7 cellular contexts compared by ENCODE assay signal in the genomic region with DNA sequence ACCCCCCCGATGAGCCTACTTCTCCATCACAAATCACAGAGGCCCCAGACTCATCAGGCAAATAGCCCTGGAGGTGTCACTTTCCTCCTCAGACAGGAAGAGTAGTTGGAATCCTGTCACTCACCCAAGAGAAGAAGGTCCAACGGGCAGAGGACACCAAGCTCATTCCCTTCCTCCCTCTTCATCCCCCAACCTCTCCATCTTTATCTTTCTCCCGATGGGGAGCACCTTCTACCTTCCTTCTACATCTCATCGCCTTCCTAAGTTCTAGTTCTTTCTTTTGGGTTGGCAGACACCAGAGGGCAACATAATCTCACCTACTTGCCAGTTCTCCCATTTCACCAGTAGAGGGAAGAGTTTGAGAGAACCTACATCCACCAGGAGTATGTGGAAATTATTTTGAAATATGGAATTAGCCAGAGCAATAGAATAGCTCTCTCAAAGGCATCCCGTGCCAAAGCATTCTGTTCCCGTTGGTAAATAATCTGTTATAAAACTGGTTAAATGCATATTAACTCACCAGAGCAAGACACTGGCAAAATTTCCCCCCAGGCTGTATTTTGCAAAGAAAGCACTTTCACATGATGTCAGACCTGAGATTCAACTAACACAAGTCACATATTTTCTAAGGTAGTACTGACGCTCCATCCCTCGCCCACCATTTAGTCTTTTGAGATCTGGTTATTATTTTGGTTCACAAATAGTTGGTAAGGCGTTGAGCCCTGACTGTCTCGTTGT. TPM values are rescaled to one million over a fixed set of nuclear protein-coding genes. Genes with fewer than 3 reads are reported as not detected.
DNase-seq lines count a peak whose midpoint lies in the region; ATAC-seq and TF ChIP-seq lines count a peak whose summit lies in the region.

No MANE protein-coding gene starts in this region.

- no peaks in the 10 kb centered on the region for H3K9me3 ChIP-seq in OCI-LY1 (ENCODE audit: low read length)
- no peaks in the 10 kb centered on the region for H3K9me3 ChIP-seq in liver (ENCODE audit: control insufficient read depth in 4 of 4, low read length in 3 of 4)
- H3K9me3 ChIP-seq in vagina, result no peaks in the 10 kb centered on the region

- TF ChIP-seq CTCF in OCI-LY1 (IDR thresholded peaks at IDR 0.05; ENCODE audit: low read length) (peak; percentile 99), liver (IDR thresholded peaks at IDR 0.05; ENCODE audit: low read depth, low read length, missing input control) (peak; percentile 97), vagina (IDR thresholded peaks at IDR 0.05) (peak; percentile 51 to 73 (median 62))

- H3K79me2 ChIP-seq in OCI-LY1 (ENCODE audit: insufficient read depth, low read length), result no peaks in the 10 kb centered on the region

- H3F3A ChIP-seq in OCI-LY1 (ENCODE audit: insufficient read depth, low read length), result no peaks in the 10 kb centered on the region

- no peak overlapping the region for H3K27ac ChIP-seq in OCI-LY1 (ENCODE audit: low read depth, low read length, poor library complexity, severe bottlenecking)
- H3K27ac ChIP-seq in liver (ENCODE audit: low read depth in 1 of 2, low read length in 2 of 2), result no peak overlapping the region
- H3K27ac ChIP-seq in vagina, result no peak overlapping the region

- DNase-seq in EH (ENCODE audit: low read depth) (peak; percentile 70), HT1080 (ENCODE audit: low read depth) (peak; percentile 70), cerebellar cortex (ENCODE audit: low spot score) (peak; percentile 90), vagina (ENCODE audit: extremely low spot score in 2 of 2) (no peak)

- no peak overlapping the region for H3K4me2 ChIP-seq in OCI-LY1 (ENCODE audit: low read length)

- TF ChIP-seq POLR2A in vagina (IDR thresholded peaks at IDR 0.05), result no peak

- H3K4me1 ChIP-seq in OCI-LY1 (ENCODE audit: insufficient read depth, low read length, severe bottlenecking) (no peaks in the 10 kb centered on the region), liver (ENCODE audit: control insufficient read depth in 4 of 4, insufficient read depth in 4 of 4, low read length in 3 of 4) (no peaks in the 10 kb centered on the region), vagina (no peaks in the 10 kb centered on the region)

- H3K4me3 ChIP-seq in OCI-LY1 (ENCODE audit: low read depth, low read length, poor library complexity, severe bottlenecking), result no peak overlapping the region
- no peak overlapping the region for H3K4me3 ChIP-seq in liver (ENCODE audit: low read depth in 1 of 3, low read length in 3 of 3)
- H3K4me3 ChIP-seq in vagina, result no peak overlapping the region

- H3K27me3 ChIP-seq in OCI-LY1 (ENCODE audit: insufficient read depth, low read length), result no peaks in the 10 kb centered on the region; the same call in 1 of the 2 replicates
- H3K27me3 ChIP-seq in liver (ENCODE audit: control insufficient read depth in 4 of 4, insufficient read depth in 4 of 4, low read length in 3 of 4), result no peaks in the 10 kb centered on the region
- no peaks in the 10 kb centered on the region for H3K27me3 ChIP-seq in vagina

- no peaks in the 10 kb centered on the region for H4K20me1 ChIP-seq in OCI-LY1 (ENCODE audit: insufficient read depth, low read length)

- TF ChIP-seq RAD21 in liver (IDR thresholded peaks at IDR 0.05), result peak; percentile 97 to 98

- ATAC-seq in GM19452 (IDR thresholded peaks at IDR 0.05; ENCODE audit: unreplicated experiment), result peak; percentile 86

- WGBS in liver, result 33% methylated on average over 10 of the region's 10 CpGs

- intact Hi-C loops in vagina (cut with DNase I), result loop anchor here (10.0 kb wide), 1 partner anchor 598 kb away; no protein-coding TSS in a partner anchor

- no peak overlapping the region for H2AFZ ChIP-seq in OCI-LY1 (ENCODE audit: low read length)

- H3K9ac ChIP-seq in OCI-LY1 (ENCODE audit: low read length) (no peak overlapping the region), liver (ENCODE audit: low read depth in 1 of 2, low read length in 2 of 2) (no peak overlapping the region)

- no peaks in the 10 kb centered on the region for H3K36me3 ChIP-seq in OCI-LY1 (ENCODE audit: insufficient read depth, low read length)
- no peaks in the 10 kb centered on the region for H3K36me3 ChIP-seq in liver (ENCODE audit: control insufficient read depth in 4 of 4, insufficient read depth in 3 of 4, low read depth in 1 of 4, low read length in 3 of 4)
- H3K36me3 ChIP-seq in vagina, result no peaks in the 10 kb centered on the region

- H3K9me2 ChIP-seq in OCI-LY1 (ENCODE audit: low read depth, low read length), result no peaks in the 10 kb centered on the region

TF ChIP-seq in liver, 16 proteins besides CTCF, POLR2A, EP300 and RAD21:
- TF ChIP-seq JUND (IDR thresholded peaks at IDR 0.05), result no peak
- TF ChIP-seq RXRA (IDR thresholded peaks at IDR 0.05), result peak in 1 of 2 donors; percentile 11
- TF ChIP-seq ATF3 (IDR thresholded peaks at IDR 0.05), result no peak
- TF ChIP-seq REST (IDR thresholded peaks at IDR 0.05), result no peak
- peak; percentile 11 to 30 for TF ChIP-seq HNF4A (conservative IDR thresholded peaks at IDR 0.05)
- no peak for TF ChIP-seq NR2F2 (IDR thresholded peaks at IDR 0.05)
- TF ChIP-seq, protein P1, sequence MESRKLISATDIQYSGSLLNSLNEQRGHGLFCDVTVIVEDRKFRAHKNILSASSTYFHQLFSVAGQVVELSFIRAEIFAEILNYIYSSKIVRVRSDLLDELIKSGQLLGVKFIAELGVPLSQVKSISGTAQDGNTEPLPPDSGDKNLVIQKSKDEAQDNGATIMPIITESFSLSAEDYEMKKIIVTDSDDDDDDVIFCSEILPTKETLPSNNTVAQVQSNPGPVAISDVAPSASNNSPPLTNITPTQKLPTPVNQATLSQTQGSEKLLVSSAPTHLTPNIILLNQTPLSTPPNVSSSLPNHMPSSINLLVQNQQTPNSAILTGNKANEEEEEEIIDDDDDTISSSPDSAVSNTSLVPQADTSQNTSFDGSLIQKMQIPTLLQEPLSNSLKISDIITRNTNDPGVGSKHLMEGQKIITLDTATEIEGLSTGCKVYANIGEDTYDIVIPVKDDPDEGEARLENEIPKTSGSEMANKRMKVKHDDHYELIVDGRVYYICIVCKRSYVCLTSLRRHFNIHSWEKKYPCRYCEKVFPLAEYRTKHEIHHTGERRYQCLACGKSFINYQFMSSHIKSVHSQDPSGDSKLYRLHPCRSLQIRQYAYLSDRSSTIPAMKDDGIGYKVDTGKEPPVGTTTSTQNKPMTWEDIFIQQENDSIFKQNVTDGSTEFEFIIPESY (IDR thresholded peaks at IDR 0.05), result no peak
- TF ChIP-seq GABPA (IDR thresholded peaks at IDR 0.05 in 1 of 2, conservative IDR thresholded peaks at IDR 0.05 in 1 of 2), result no peak
- TF ChIP-seq MAX (IDR thresholded peaks at IDR 0.05), result no peak
- no peak for TF ChIP-seq FOXA1 (IDR thresholded peaks at IDR 0.05)
- TF ChIP-seq YY1 (IDR thresholded peaks at IDR 0.05), result no peak

RNA-seq across cellular contexts. Expression of gene ZIC5, which starts 55.0 kb away (rescaled TPM):
- 1.2 and 1.8 TPM in 2 replicates for total RNA-seq in HT1080 (2014; rRNA removed; shearing (Covaris generic))
- polyA plus RNA-seq in HT1080 (2015; cell fraction: cytosol; rRNA removed), result 1.2 and 1.5 TPM in 2 replicates
- polyA plus RNA-seq in HT1080 (2015; cell fraction: nucleus; rRNA removed), result 1.1 and 1.2 TPM in 2 replicates
- total RNA-seq in liver (not detected), vagina (not detected)
- polyA plus RNA-seq in liver, result not detected

Comparison
In these comparisons a context has a peak if more than half of its experiments do, and no peak if none do; other contexts are left out.
1. DNase-seq: peak in EH (single experiment), HT1080 (single experiment) and cerebellar cortex (single experiment); none in vagina (0 of 2).
2. Peak in every context shown above with its lines, with median percentiles within 50 percentile points of each other: CTCF ChIP-seq.